In the genomic region with DNA sequence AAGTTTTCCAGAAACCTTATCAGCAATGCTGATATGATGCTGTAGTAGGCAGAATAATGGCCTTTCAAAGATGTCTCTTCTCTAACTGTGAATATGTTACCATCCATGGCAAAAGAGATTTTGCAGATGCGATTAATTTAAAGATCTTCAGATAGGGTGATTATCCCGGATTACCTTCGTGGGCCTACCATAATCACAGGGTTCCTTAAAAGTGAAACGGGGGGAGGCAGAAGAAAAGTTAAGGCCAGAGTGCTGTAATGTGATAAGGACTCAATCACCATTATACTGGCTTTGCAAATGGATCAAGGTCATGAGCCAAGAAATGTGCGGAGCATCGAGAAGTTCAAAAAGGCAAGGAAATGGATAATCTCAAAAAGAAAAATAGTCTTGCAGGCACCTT, we compare ENCODE assay signal across 6 cellular contexts.
"Had no signal": no experiment of that assay in that cellular context is flagged by ENCODE, and none has a peak within 500 bp of the region (broad histone marks: within the 10 kb centered on the region; RNA-seq: fewer than 3 reads in every experiment).

No MANE protein-coding gene starts in this region.

- H3K27ac ChIP-seq: GM23248 had no signal

- H3K4me3 ChIP-seq: GM23248, HAP-1, K562 had no signal

- H3K9ac ChIP-seq: GM23248 had no signal

- ATAC-seq: K562 had no signal

- H3K9me3 ChIP-seq: HAP-1 had no signal

- DNase-seq: GM23248, GOT3, H7, IMR-90 had no signal

- H2AFZ ChIP-seq: GM23248 had no signal

- H3K36me3 ChIP-seq: HAP-1 had no signal
